In the genomic region with DNA sequence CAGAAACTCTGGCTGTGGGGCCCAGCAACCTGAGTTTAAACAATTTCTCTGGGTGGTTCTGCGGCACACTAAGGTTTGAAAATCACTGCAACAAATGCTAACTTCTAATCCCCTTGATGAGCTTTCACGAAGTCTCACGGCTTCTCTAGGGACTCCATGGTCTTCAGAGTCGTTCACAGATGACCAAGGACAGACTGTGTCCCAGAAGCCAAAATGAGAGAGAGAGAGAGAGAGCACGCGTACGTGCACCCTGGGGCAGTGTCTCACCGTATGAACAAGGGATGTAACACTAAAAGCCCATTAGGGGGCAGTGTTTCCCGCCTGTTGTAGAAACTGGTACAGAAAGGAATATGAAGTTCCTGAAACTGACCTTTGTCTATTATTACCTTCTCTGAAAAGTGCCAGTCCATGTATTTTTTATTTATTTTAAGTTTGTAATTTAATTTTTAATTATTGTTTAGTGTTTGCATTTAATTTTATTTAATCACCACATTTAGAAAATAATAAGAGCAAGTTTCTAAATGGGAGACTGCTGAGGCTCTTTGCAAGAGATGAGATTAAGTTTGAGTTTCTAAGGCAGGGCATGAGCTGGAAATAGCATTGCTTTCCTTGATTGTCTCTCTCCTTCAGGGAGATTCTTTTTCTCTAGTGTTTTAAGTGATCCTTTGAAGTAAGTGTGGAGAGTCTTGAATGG, we compare ENCODE assay signal across 9 cellular contexts. TPM values are rescaled to one million over a fixed set of nuclear protein-coding genes. Genes with fewer than 3 reads are reported as not detected.
DNase-seq lines count a peak whose midpoint lies in the region; ATAC-seq and TF ChIP-seq lines count a peak whose summit lies in the region.
"Had no signal": no experiment of that assay in that cellular context is flagged by ENCODE, and none has a peak within 500 bp of the region (broad histone marks: within the 10 kb centered on the region; RNA-seq: fewer than 3 reads in every experiment).

No MANE protein-coding gene starts in this region.

- peak overlapping the region; percentile 89 for H3K27ac Mint-ChIP-seq in osteocyte (ENCODE audit: unreplicated experiment)
- H3K27ac Mint-ChIP-seq: dendritic cell treated with granulocyte-macrophage colony-stimulating factor and Interleukin-4, amounts not matched to agents 40 ng/mL and 50 ng/mL, for 4 days had no signal

- H3K36me3 Mint-ChIP-seq in osteocyte (ENCODE audit: unreplicated experiment), result no peaks in the 10 kb centered on the region

- DNase-seq in DMS 273 (lab: John Stamatoyannopoulos, UW; ENCODE audit: unreplicated experiment) (peak; percentile 88), LHCN-M2 (ENCODE audit: low read depth) (peak; percentile 77), RPMI8226 (peak; percentile 89), foreskin keratinocyte (peak in 1 of 2 donors; percentile 62), osteocyte (ENCODE audit: extremely low spot score, unreplicated experiment) (no peak), ureter (ENCODE audit: low spot score) (peak; percentile 61)
- peak; percentile 80 for DNase-seq in activated effector memory CD4-positive, alpha-beta T cell treated with anti-CD3 and anti-CD28 coated beads, Interleukin-2, amount 50 U/mL, for 16 hours

- H3K27ac ChIP-seq in foreskin keratinocyte, result peak overlapping the region; percentile 1

- H3K27me3 ChIP-seq in foreskin keratinocyte, result no peaks in the 10 kb centered on the region

- TF ChIP-seq CTCF in foreskin keratinocyte (conservative IDR thresholded peaks at IDR 0.05) (peak; percentile 93), osteocyte (IDR thresholded peaks at IDR 0.05) (peak; percentile 87)

- H3K4me1 Mint-ChIP-seq in osteocyte (ENCODE audit: unreplicated experiment), result peaks cover 57% of the 10 kb centered on the region

- ATAC-seq in GM21526 (IDR thresholded peaks at IDR 0.05; ENCODE audit: low FRiP score, unreplicated experiment) (peak; percentile 75), foreskin keratinocyte (peak; percentile 72)

- H3K4me3 Mint-ChIP-seq in osteocyte (ENCODE audit: unreplicated experiment), result peak overlapping the region; percentile 44
- H3K4me3 Mint-ChIP-seq: dendritic cell treated with granulocyte-macrophage colony-stimulating factor and Interleukin-4, amounts not matched to agents 40 ng/mL and 50 ng/mL, for 4 days had no signal

- no peaks in the 10 kb centered on the region for H3K27me3 Mint-ChIP-seq in osteocyte (ENCODE audit: unreplicated experiment)

- no peaks in the 10 kb centered on the region for H3K9me3 Mint-ChIP-seq in osteocyte (ENCODE audit: unreplicated experiment)
- H3K9me3 Mint-ChIP-seq: dendritic cell treated with granulocyte-macrophage colony-stimulating factor and Interleukin-4, amounts not matched to agents 40 ng/mL and 50 ng/mL, for 4 days had no signal

- peaks cover 11% of the 10 kb centered on the region for H3K4me1 ChIP-seq in foreskin keratinocyte

RNA-seq across cellular contexts. Expression of a gene that starts 3.4 kb away (rescaled TPM):
- 8.0 and 9.3 TPM in 2 replicates for total RNA-seq in LHCN-M2 (2014; rRNA removed)
- 2.3 TPM for polyA plus RNA-seq in LHCN-M2 (2012)
- total RNA-seq in foreskin keratinocyte, result 0.61 and 0.63 TPM in 2 replicates
- polyA plus RNA-seq in foreskin keratinocyte, result 0.13 and 0.26 TPM in 2 replicates
- total RNA-seq in osteocyte, result 10.5 and 11.1 TPM in 2 replicates
- 35.9 TPM for total RNA-seq in ureter

RNA-seq across cellular contexts. Expression of a gene that starts 24.3 kb away (rescaled TPM):
- 69.2 and 69.4 TPM in 2 replicates for total RNA-seq in LHCN-M2 (2014; rRNA removed)
- 36.4 TPM for polyA plus RNA-seq in LHCN-M2 (2012)
- total RNA-seq in foreskin keratinocyte, result 65.7 and 73.9 TPM in 2 replicates
- 47.4 and 59.5 TPM in 2 replicates for polyA plus RNA-seq in foreskin keratinocyte
- total RNA-seq in osteocyte, result 47.3 and 48.0 TPM in 2 replicates
- total RNA-seq in ureter, result 79.7 TPM
